ENCODE assay signal across 17 cellular contexts in genomic region chr14:97010491-97011160, GRCh38.
DNase-seq lines count a peak whose midpoint lies in the region; ATAC-seq, FAIRE-seq and TF ChIP-seq lines count a peak whose summit lies in the region.
"Had no signal": no experiment of that assay in that cellular context is flagged by ENCODE, and none has a peak within 500 bp of the region (broad histone marks: within the 10 kb centered on the region; RNA-seq: fewer than 3 reads in every experiment).

No MANE protein-coding gene starts in this region.

- DNase-seq in DMS 273 (lab: John Stamatoyannopoulos, UW; ENCODE audit: unreplicated experiment): peak; percentile 3
- no peak for DNase-seq in DMS 273 treated with DMSO at 0.1 percent for 48 hours (lab: John Stamatoyannopoulos, UW)
- DNase-seq in OCI-LY7 (ENCODE audit: low spot score): no peak
- DNase-seq in keratinocyte (ENCODE audit: low read depth, low spot score): no peak
- DNase-seq in mucosa of descending colon: no peak
- DNase-seq in Right ventricle myocardium superior: no peak
- DNase-seq in PC-9: no peak
- DNase-seq: 8988T; activated CD4-positive, alpha-beta T cell treated with anti-CD3 and anti-CD28 coated beads for 48 hours; activated gamma-delta T cell treated with Interleukin-2 at 50 U/mL for 16 hours; amniotic stem cell; foreskin keratinocyte; mesendoderm; natural killer cell; NCI-H1417 treated with DMSO at 0.1 percent for 48 hours; stimulated activated CD4-positive, alpha-beta T cell treated with anti-CD3 and anti-CD28 coated beads, Interleukin-2, amount 100 ng/mL, for 48 hours had no signal

- H3K27ac ChIP-seq in OCI-LY7 (ENCODE audit: low read depth, low read length, poor library complexity, severe bottlenecking): no peak overlapping the region
- no peak overlapping the region for H3K27ac ChIP-seq in keratinocyte (ENCODE audit: control insufficient read depth, insufficient read depth, low read length)
- H3K27ac ChIP-seq in PC-9: no peak overlapping the region
- H3K27ac ChIP-seq: foreskin keratinocyte had no signal

- TF ChIP-seq CTCF in GM12873 (IDR thresholded peaks at IDR 0.05; ENCODE audit: insufficient read depth, low read depth, low read length, missing control alignments) (peak; percentile 41), OCI-LY7 (conservative IDR thresholded peaks at IDR 0.05; ENCODE audit: low read length) (peak; percentile 31; the same call in 1 of the 2 replicates), keratinocyte (optimal IDR thresholded peaks at IDR 0.05 in 1 of 3, IDR thresholded peaks at IDR 0.05 in 1 of 3, conservative IDR thresholded peaks at IDR 0.05 in 1 of 3; ENCODE audit: extremely low read depth in 1 of 3, insufficient read depth in 2 of 3, low read length in 3 of 3) (peak in 2 of 3 experiments; percentile 16 to 18), mucosa of descending colon (IDR thresholded peaks at IDR 0.05) (no peak), PC-9 (conservative IDR thresholded peaks at IDR 0.05) (no peak)

- POLR2A ChIA-PET in OCI-LY7 (lab: Charles Lee): no interaction called here
- POLR2A ChIA-PET in PC-9 (lab: Charles Lee; ENCODE audit: unreplicated experiment): no interaction called here

- CTCF ChIA-PET in OCI-LY7 (lab: Charles Lee; ENCODE audit: unreplicated experiment) (no interaction called here), PC-9 (lab: Charles Lee) (no interaction called here)

- H3K9me3 ChIP-seq in OCI-LY7 (ENCODE audit: low read length): no peaks in the 10 kb centered on the region
- H3K9me3 ChIP-seq in keratinocyte (ENCODE audit: control insufficient read depth, low read depth, low read length): no peaks in the 10 kb centered on the region
- H3K9me3 ChIP-seq in mucosa of descending colon: no peaks in the 10 kb centered on the region
- no peaks in the 10 kb centered on the region for H3K9me3 ChIP-seq in PC-9 (ENCODE audit: insufficient read depth, low read depth)

- no peak overlapping the region for H3K9ac ChIP-seq in keratinocyte (ENCODE audit: control insufficient read depth, extremely low read depth, insufficient read depth, low read length)

- H3K9me2 ChIP-seq in OCI-LY7 (ENCODE audit: insufficient read depth, low read length) (no peaks in the 10 kb centered on the region), PC-9 (ENCODE audit: insufficient read depth) (no peaks in the 10 kb centered on the region)

- H3K4me1 ChIP-seq in OCI-LY7 (ENCODE audit: insufficient read depth, low read length, poor library complexity, severe bottlenecking) (no peaks in the 10 kb centered on the region), keratinocyte (ENCODE audit: control insufficient read depth, extremely low read depth, insufficient read depth, low read length) (no peaks in the 10 kb centered on the region), mucosa of descending colon (ENCODE audit: low read depth) (no peaks in the 10 kb centered on the region), PC-9 (replicated peaks; ENCODE audit: insufficient read depth) (no peaks in the 10 kb centered on the region)
- H3K4me1 ChIP-seq: foreskin keratinocyte had no signal

- no peaks in the 10 kb centered on the region for H3F3A ChIP-seq in PC-9 (ENCODE audit: insufficient read depth, low read depth)

- H4K20me1 ChIP-seq in OCI-LY7 (ENCODE audit: insufficient read depth, low read length) (no peaks in the 10 kb centered on the region), keratinocyte (ENCODE audit: control insufficient read depth, extremely low read depth, insufficient read depth, low read length) (no peaks in the 10 kb centered on the region), PC-9 (ENCODE audit: insufficient read depth) (no peaks in the 10 kb centered on the region)

- no peak for FAIRE-seq in keratinocyte (lab: Jason Lieb, UNC)

- no peaks in the 10 kb centered on the region for H3K36me3 ChIP-seq in OCI-LY7 (ENCODE audit: insufficient read depth, low read length)
- no peaks in the 10 kb centered on the region for H3K36me3 ChIP-seq in keratinocyte (ENCODE audit: control insufficient read depth in 2 of 2, extremely low read depth in 1 of 2, insufficient read depth in 2 of 2, low read length in 2 of 2)
- H3K36me3 ChIP-seq in mucosa of descending colon (ENCODE audit: low read depth): no peaks in the 10 kb centered on the region
- no peaks in the 10 kb centered on the region for H3K36me3 ChIP-seq in PC-9 (ENCODE audit: low read depth)

- dilution Hi-C loops in keratinocyte (cut with MboI; ENCODE audit: extremely low pct_ligation_motif_present, low sequenced_read_pairs): no loop called here

- intact Hi-C loops in OCI-LY7 (cut with micrococcal nuclease; ENCODE audit: unreplicated experiment) (no loop called here), mucosa of descending colon (cut with DNase I, micrococcal nuclease) (no loop called here), Right ventricle myocardium superior (cut with DNase I) (no loop called here), PC-9 (cut with micrococcal nuclease; ENCODE audit: unreplicated experiment) (no loop called here)

- H2AFZ ChIP-seq in OCI-LY7 (ENCODE audit: low read length) (no peak overlapping the region), keratinocyte (ENCODE audit: control insufficient read depth, low read length) (no peak overlapping the region), PC-9 (no peak overlapping the region)

- H3K4me3 ChIP-seq in OCI-LY7 (ENCODE audit: low read depth, low read length, poor library complexity, severe bottlenecking) (no peak overlapping the region), keratinocyte (ENCODE audit: control insufficient read depth in 2 of 3, extremely low read depth in 1 of 3, insufficient read depth in 2 of 3, low read depth in 1 of 3, low read length in 3 of 3) (no peak overlapping the region), mucosa of descending colon (no peak overlapping the region), PC-9 (no peak overlapping the region)

- no peaks in the 10 kb centered on the region for H3K9me1 ChIP-seq in keratinocyte (ENCODE audit: control insufficient read depth, extremely low read depth, insufficient read depth, low read length)

- no peak for ATAC-seq in mucosa of descending colon
- no peak for ATAC-seq in Right ventricle myocardium superior (ENCODE audit: poor library complexity)
- ATAC-seq: foreskin keratinocyte, natural killer cell had no signal

- H3K79me2 ChIP-seq in OCI-LY7 (ENCODE audit: insufficient read depth, low read depth, low read length) (no peaks in the 10 kb centered on the region), keratinocyte (ENCODE audit: control insufficient read depth, insufficient read depth, low read length) (no peaks in the 10 kb centered on the region), PC-9 (ENCODE audit: low read depth) (no peaks in the 10 kb centered on the region)

- BruUV-seq in OCI-LY7 (replicated peaks; lab: Mats Ljungman, UMichigan) (no TSS peak), PC-9 (replicated peaks; lab: Mats Ljungman, UMichigan) (no TSS peak)

- H3K27me3 ChIP-seq in keratinocyte (ENCODE audit: control insufficient read depth, extremely low read depth, insufficient read depth, low read length) (no peaks in the 10 kb centered on the region), PC-9 (ENCODE audit: insufficient read depth, low read depth) (no peaks in the 10 kb centered on the region)
- H3K27me3 ChIP-seq: foreskin keratinocyte had no signal

- no peak overlapping the region for H3K4me2 ChIP-seq in OCI-LY7 (ENCODE audit: low read length)
- no peak overlapping the region for H3K4me2 ChIP-seq in keratinocyte (ENCODE audit: control insufficient read depth, extremely low read depth, insufficient read depth, low read depth, low read length)
- H3K4me2 ChIP-seq in PC-9: no peak overlapping the region

Comparison
In these comparisons a context has a peak if more than half of its experiments do, and no peak if none do; other contexts are left out.
1. CTCF ChIP-seq: peak in GM12873 (single experiment), OCI-LY7 (single experiment) and keratinocyte (2 of 3); none in mucosa of descending colon (single experiment) and PC-9 (single experiment).